ENCODE assay signal across 2 cellular contexts in the genomic region with DNA sequence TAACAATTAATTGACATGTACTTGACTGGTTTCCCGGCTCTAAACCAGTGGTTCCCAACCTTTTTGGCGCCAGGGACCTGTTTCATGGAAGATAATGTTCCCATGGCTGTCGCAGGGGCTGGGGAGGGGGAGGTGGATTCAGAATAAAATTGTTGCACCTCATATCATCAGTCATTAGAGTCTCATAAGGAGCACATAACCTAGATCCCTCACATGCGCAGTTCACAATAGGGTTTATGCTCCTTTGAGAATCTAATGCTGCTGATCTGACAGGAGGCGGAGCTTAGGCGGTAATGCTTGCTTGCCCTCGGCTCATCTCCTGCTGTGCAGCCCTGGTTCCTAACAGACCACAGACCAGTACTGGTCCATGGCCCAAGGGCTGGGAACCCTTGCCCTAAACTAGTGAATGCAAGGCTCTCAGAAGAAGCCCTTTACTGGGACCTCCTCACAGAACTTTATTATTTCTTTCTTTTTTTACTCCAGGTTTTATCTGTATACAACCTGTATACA.
TF ChIP-seq lines count a peak whose summit lies in the region.

No MANE protein-coding gene starts in this region.

TF ChIP-seq in GM23338, 12 proteins besides CTCF, POLR2A, EP300 and RAD21 (continued from another document):
- TF ChIP-seq, protein P1, sequence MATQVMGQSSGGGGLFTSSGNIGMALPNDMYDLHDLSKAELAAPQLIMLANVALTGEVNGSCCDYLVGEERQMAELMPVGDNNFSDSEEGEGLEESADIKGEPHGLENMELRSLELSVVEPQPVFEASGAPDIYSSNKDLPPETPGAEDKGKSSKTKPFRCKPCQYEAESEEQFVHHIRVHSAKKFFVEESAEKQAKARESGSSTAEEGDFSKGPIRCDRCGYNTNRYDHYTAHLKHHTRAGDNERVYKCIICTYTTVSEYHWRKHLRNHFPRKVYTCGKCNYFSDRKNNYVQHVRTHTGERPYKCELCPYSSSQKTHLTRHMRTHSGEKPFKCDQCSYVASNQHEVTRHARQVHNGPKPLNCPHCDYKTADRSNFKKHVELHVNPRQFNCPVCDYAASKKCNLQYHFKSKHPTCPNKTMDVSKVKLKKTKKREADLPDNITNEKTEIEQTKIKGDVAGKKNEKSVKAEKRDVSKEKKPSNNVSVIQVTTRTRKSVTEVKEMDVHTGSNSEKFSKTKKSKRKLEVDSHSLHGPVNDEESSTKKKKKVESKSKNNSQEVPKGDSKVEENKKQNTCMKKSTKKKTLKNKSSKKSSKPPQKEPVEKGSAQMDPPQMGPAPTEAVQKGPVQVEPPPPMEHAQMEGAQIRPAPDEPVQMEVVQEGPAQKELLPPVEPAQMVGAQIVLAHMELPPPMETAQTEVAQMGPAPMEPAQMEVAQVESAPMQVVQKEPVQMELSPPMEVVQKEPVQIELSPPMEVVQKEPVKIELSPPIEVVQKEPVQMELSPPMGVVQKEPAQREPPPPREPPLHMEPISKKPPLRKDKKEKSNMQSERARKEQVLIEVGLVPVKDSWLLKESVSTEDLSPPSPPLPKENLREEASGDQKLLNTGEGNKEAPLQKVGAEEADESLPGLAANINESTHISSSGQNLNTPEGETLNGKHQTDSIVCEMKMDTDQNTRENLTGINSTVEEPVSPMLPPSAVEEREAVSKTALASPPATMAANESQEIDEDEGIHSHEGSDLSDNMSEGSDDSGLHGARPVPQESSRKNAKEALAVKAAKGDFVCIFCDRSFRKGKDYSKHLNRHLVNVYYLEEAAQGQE (IDR thresholded peaks at IDR 0.05; ENCODE audit: unreplicated experiment), result no peak
- TF ChIP-seq CREB1 (CRISPR knock-in tag; IDR thresholded peaks at IDR 0.05; ENCODE audit: low read depth) (no peak), STAT1 (IDR thresholded peaks at IDR 0.05; ENCODE audit: unreplicated experiment) (no peak), JUNB (IDR thresholded peaks at IDR 0.05; ENCODE audit: unreplicated experiment) (no peak), POLR2AphosphoS5 (IDR thresholded peaks at IDR 0.05; ENCODE audit: low read depth) (no peak), ZNF331 (CRISPR knock-in tag; IDR thresholded peaks at IDR 0.05; ENCODE audit: low read depth) (no peak)
- TF ChIP-seq, protein P2, sequence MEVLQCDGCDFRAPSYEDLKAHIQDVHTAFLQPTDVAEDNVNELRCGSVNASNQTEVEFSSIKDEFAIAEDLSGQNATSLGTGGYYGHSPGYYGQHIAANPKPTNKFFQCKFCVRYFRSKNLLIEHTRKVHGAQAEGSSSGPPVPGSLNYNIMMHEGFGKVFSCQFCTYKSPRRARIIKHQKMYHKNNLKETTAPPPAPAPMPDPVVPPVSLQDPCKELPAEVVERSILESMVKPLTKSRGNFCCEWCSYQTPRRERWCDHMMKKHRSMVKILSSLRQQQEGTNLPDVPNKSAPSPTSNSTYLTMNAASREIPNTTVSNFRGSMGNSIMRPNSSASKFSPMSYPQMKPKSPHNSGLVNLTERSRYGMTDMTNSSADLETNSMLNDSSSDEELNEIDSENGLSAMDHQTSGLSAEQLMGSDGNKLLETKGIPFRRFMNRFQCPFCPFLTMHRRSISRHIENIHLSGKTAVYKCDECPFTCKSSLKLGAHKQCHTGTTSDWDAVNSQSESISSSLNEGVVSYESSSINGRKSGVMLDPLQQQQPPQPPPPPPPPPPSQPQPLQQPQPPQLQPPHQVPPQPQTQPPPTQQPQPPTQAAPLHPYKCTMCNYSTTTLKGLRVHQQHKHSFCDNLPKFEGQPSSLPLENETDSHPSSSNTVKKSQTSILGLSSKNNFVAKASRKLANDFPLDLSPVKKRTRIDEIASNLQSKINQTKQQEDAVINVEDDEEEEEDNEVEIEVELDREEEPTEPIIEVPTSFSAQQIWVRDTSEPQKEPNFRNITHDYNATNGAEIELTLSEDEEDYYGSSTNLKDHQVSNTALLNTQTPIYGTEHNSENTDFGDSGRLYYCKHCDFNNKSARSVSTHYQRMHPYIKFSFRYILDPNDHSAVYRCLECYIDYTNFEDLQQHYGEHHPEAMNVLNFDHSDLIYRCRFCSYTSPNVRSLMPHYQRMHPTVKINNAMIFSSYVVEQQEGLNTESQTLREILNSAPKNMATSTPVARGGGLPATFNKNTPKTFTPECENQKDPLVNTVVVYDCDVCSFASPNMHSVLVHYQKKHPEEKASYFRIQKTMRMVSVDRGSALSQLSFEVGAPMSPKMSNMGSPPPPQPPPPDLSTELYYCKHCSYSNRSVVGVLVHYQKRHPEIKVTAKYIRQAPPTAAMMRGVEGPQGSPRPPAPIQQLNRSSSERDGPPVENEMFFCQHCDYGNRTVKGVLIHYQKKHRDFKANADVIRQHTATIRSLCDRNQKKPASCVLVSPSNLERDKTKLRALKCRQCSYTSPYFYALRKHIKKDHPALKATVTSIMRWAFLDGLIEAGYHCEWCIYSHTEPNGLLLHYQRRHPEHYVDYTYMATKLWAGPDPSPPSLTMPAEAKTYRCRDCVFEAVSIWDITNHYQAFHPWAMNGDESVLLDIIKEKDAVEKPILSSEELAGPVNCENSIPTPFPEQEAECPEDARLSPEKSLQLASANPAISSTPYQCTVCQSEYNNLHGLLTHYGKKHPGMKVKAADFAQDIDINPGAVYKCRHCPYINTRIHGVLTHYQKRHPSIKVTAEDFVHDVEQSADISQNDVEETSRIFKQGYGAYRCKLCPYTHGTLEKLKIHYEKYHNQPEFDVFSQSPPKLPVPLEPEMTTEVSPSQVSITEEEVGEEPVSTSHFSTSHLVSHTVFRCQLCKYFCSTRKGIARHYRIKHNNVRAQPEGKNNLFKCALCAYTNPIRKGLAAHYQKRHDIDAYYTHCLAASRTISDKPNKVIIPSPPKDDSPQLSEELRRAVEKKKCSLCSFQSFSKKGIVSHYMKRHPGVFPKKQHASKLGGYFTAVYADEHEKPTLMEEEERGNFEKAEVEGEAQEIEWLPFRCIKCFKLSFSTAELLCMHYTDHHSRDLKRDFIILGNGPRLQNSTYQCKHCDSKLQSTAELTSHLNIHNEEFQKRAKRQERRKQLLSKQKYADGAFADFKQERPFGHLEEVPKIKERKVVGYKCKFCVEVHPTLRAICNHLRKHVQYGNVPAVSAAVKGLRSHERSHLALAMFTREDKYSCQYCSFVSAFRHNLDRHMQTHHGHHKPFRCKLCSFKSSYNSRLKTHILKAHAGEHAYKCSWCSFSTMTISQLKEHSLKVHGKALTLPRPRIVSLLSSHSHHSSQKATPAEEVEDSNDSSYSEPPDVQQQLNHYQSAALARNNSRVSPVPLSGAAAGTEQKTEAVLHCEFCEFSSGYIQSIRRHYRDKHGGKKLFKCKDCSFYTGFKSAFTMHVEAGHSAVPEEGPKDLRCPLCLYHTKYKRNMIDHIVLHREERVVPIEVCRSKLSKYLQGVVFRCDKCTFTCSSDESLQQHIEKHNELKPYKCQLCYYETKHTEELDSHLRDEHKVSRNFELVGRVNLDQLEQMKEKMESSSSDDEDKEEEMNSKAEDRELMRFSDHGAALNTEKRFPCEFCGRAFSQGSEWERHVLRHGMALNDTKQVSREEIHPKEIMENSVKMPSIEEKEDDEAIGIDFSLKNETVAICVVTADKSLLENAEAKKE (CRISPR knock-in tag; IDR thresholded peaks at IDR 0.05), result no peak

TF ChIP-seq in WTC11, 78 proteins besides CTCF, POLR2A, EP300 and RAD21 (continued from another document):
- TF ChIP-seq NFYB (CRISPR knock-in tag; conservative IDR thresholded peaks at IDR 0.05; ENCODE audit: low read depth) (no peak), ELF4 (CRISPR knock-in tag; IDR thresholded peaks at IDR 0.05; ENCODE audit: low read depth) (no peak), ZNF671 (CRISPR knock-in tag; IDR thresholded peaks at IDR 0.05) (no peak), NFE2L1 (CRISPR knock-in tag; IDR thresholded peaks at IDR 0.05) (no peak), MYBL2 (CRISPR knock-in tag; IDR thresholded peaks at IDR 0.05) (no peak), ZBTB21 (CRISPR knock-in tag; IDR thresholded peaks at IDR 0.05; ENCODE audit: borderline replicate concordance) (no peak)
